ENCODE assay signal across 7 cellular contexts in genomic region chr3:69658514-69658913, GRCh38.
"Had no signal": no experiment of that assay in that cellular context is flagged by ENCODE, and none has a peak within 500 bp of the region (broad histone marks: within the 10 kb centered on the region; RNA-seq: fewer than 3 reads in every experiment).

No MANE protein-coding gene starts in this region.

- DNase-seq: H9, HCEC 1CT, IMR-90 had no signal

- H3K4me2 ChIP-seq: GM23338 had no signal

- H3K4me1 Mint-ChIP-seq: GM23338, H9 had no signal

- ATAC-seq: GM23338 had no signal

- H3K27ac Mint-ChIP-seq: GM23338, H9 had no signal

- FAIRE-seq: H1, H54, HTR-8/SVneo had no signal

- H3K4me3 Mint-ChIP-seq: GM23338, H9 had no signal

- H3K4me3 ChIP-seq: GM23338 had no signal
